Comparison of ENCODE assay signal across 20 cellular contexts in genomic region chr6:24702720-24703282, GRCh38. TPM values are rescaled to one million over a fixed set of nuclear protein-coding genes. Genes with fewer than 3 reads are reported as not detected.
DNase-seq lines count a peak whose midpoint lies in the region; ATAC-seq, FAIRE-seq and TF ChIP-seq lines count a peak whose summit lies in the region.
"Had no signal": no experiment of that assay in that cellular context is flagged by ENCODE, and none has a peak within 500 bp of the region (broad histone marks: within the 10 kb centered on the region; RNA-seq: fewer than 3 reads in every experiment).

No MANE protein-coding gene starts in this region.

- no peaks in the 10 kb centered on the region for H3K9me3 ChIP-seq in BE2C
- H3K9me3 ChIP-seq: A549, esophagus squamous epithelium, sigmoid colon had no signal

- POLR2A ChIA-PET in naive thymus-derived CD8-positive, alpha-beta T cell (lab: Charles Lee), result interaction anchor here (1.0 to 1.2 kb wide), 4 partner anchors 14 to 209 kb away, joined by 3 to 6 read pairs (median 4); partner anchors contain the start of gene C6orf62

- no peak overlapping the region for H3K4me3 Mint-ChIP-seq in T-helper 2 cell treated with Interferon-gamma antibody and Interleukin-4, amounts not matched to agents 5 μg/mL and 100 μg/mL, for 36 hours
- H3K4me3 Mint-ChIP-seq in activated naive CD8-positive, alpha-beta T cell treated with anti-CD3 and anti-CD28 coated beads for 36 hours, result no peak overlapping the region
- no peak overlapping the region for H3K4me3 Mint-ChIP-seq in naive thymus-derived CD8-positive, alpha-beta T cell
- H3K4me3 Mint-ChIP-seq: IgD-negative memory B cell had no signal

- no peak for DNase-seq in T-helper 2 cell treated with Interferon-gamma antibody and Interleukin-4, amounts not matched to agents 5 μg/mL and 100 μg/mL, for 36 hours (ENCODE audit: low spot score)
- DNase-seq in T-helper 2 cell (no peak), GM12891 (ENCODE audit: insufficient read length, low spot score) (no peak), BE2C (no peak), 8988T (no peak)
- DNase-seq in activated naive CD8-positive, alpha-beta T cell treated with anti-CD3 and anti-CD28 coated beads for 36 hours, result no peak
- no peak for DNase-seq in naive thymus-derived CD8-positive, alpha-beta T cell
- DNase-seq: activated CD4-positive, CD25-positive, alpha-beta regulatory T cell treated with anti-CD3 and anti-CD28 coated beads, Interleukin-2, amount 50 U/mL, for 72 hours; esophagus squamous epithelium; mesendoderm; NCI-H526 treated with DMSO at 0.1 percent for 48 hours; occipital lobe; sigmoid colon; stimulated activated CD4-positive, alpha-beta T cell treated with anti-CD3 and anti-CD28 coated beads, Interleukin-2, amount 100 ng/mL, for 48 hours; stimulated activated CD8-positive, alpha-beta memory T cell treated with anti-CD3 and anti-CD28 coated beads, Interleukin-4, amount 100 ng/mL, for 48 hours; trophoblast cell had no signal

- H3K27me3 ChIP-seq in BE2C, result no peaks in the 10 kb centered on the region
- H3K27me3 ChIP-seq: esophagus squamous epithelium, sigmoid colon had no signal

- no peak overlapping the region for H3K4me3 ChIP-seq in BE2C (ENCODE audit: low read depth, low read length)
- H3K4me3 ChIP-seq: A549, esophagus squamous epithelium, sigmoid colon had no signal

- H3K4me1 Mint-ChIP-seq in T-helper 2 cell treated with Interferon-gamma antibody and Interleukin-4, amounts not matched to agents 5 μg/mL and 100 μg/mL, for 36 hours (ENCODE audit: low read depth), result peaks cover 12% of the 10 kb centered on the region
- H3K4me1 Mint-ChIP-seq in activated naive CD8-positive, alpha-beta T cell treated with anti-CD3 and anti-CD28 coated beads for 36 hours, result peaks cover 52% of the 10 kb centered on the region
- peaks cover 13 to 52% (median 38%) of the 10 kb centered on the region in 4 donors for H3K4me1 Mint-ChIP-seq in naive thymus-derived CD8-positive, alpha-beta T cell

- H3K36me3 ChIP-seq in BE2C, result peaks cover 55% of the 10 kb centered on the region

- peaks cover 63% of the 10 kb centered on the region for H3K36me3 Mint-ChIP-seq in T-helper 2 cell treated with Interferon-gamma antibody and Interleukin-4, amounts not matched to agents 5 μg/mL and 100 μg/mL, for 36 hours (ENCODE audit: low read depth)
- H3K36me3 Mint-ChIP-seq in activated naive CD8-positive, alpha-beta T cell treated with anti-CD3 and anti-CD28 coated beads for 36 hours, result peaks cover 42% of the 10 kb centered on the region
- peaks cover 0 to 77% (median 8%) of the 10 kb centered on the region in 3 donors for H3K36me3 Mint-ChIP-seq in naive thymus-derived CD8-positive, alpha-beta T cell

- peak in 1 of 2 donors; percentile 45 for ATAC-seq in naive thymus-derived CD8-positive, alpha-beta T cell
- no peak for ATAC-seq in HG03045 (IDR thresholded peaks at IDR 0.05; ENCODE audit: unreplicated experiment)

- no peak for TF ChIP-seq CTCF in BE2C (IDR thresholded peaks at IDR 0.05; ENCODE audit: low read depth, low read length)

- peak overlapping the region; percentile 41 for H3K27ac Mint-ChIP-seq in T-helper 2 cell treated with Interferon-gamma antibody and Interleukin-4, amounts not matched to agents 5 μg/mL and 100 μg/mL, for 36 hours
- H3K27ac Mint-ChIP-seq in activated naive CD8-positive, alpha-beta T cell treated with anti-CD3 and anti-CD28 coated beads for 36 hours, result peak overlapping the region; percentile 56
- peak overlapping the region; percentile 20 to 90 (median 67) for H3K27ac Mint-ChIP-seq in naive thymus-derived CD8-positive, alpha-beta T cell

- H3K9me3 Mint-ChIP-seq in T-helper 2 cell treated with Interferon-gamma antibody and Interleukin-4, amounts not matched to agents 5 μg/mL and 100 μg/mL, for 36 hours, result no peaks in the 10 kb centered on the region
- no peaks in the 10 kb centered on the region for H3K9me3 Mint-ChIP-seq in activated naive CD8-positive, alpha-beta T cell treated with anti-CD3 and anti-CD28 coated beads for 36 hours
- no peaks in the 10 kb centered on the region for H3K9me3 Mint-ChIP-seq in naive thymus-derived CD8-positive, alpha-beta T cell
- H3K9me3 Mint-ChIP-seq: IgD-negative memory B cell had no signal

- FAIRE-seq in GM12891 (lab: Jason Lieb, UNC), result no peak
- FAIRE-seq: A549, islet of Langerhans had no signal

- H3K27me3 Mint-ChIP-seq in T-helper 2 cell treated with Interferon-gamma antibody and Interleukin-4, amounts not matched to agents 5 μg/mL and 100 μg/mL, for 36 hours (ENCODE audit: low read depth), result no peaks in the 10 kb centered on the region
- no peaks in the 10 kb centered on the region for H3K27me3 Mint-ChIP-seq in activated naive CD8-positive, alpha-beta T cell treated with anti-CD3 and anti-CD28 coated beads for 36 hours
- H3K27me3 Mint-ChIP-seq in naive thymus-derived CD8-positive, alpha-beta T cell, result no peaks in the 10 kb centered on the region
- H3K27me3 Mint-ChIP-seq: IgD-negative memory B cell had no signal

- TF ChIP-seq POLR2A in GM12891 (IDR thresholded peaks at IDR 0.05; ENCODE audit: low read depth, low read length), result peak; percentile 56; the same call in 1 of the 2 replicates

- H3K4me1 ChIP-seq in BE2C, result no peaks in the 10 kb centered on the region
- H3K4me1 ChIP-seq: A549, esophagus squamous epithelium, sigmoid colon had no signal

TF ChIP-seq in GM12891, 5 proteins besides CTCF, POLR2A, EP300 and RAD21:
- no peak for TF ChIP-seq PAX5 (IDR thresholded peaks at IDR 0.05; ENCODE audit: insufficient read depth, low read length, severe bottlenecking)
- no peak for TF ChIP-seq SPI1 (IDR thresholded peaks at IDR 0.05; ENCODE audit: low read depth, low read length)
- no peak for TF ChIP-seq POU2F2 (IDR thresholded peaks at IDR 0.05; ENCODE audit: low read depth, low read length)
- TF ChIP-seq TAF1 (IDR thresholded peaks at IDR 0.05; ENCODE audit: low read depth, low read length), result no peak
- TF ChIP-seq POLR2AphosphoS5 (IDR thresholded peaks at IDR 0.05; ENCODE audit: low read depth, low read length), result peak; percentile 65; the same call in 1 of the 2 replicates
TF ChIP-seq in GM12891: peak in this region for 1.

RNA-seq across cellular contexts. Expression of gene C6orf62, which starts 16.2 kb away (rescaled TPM):
- 51.0 TPM for polyA plus RNA-seq in GM12891 (2012; ENCODE audit: low read depth, missing spikeins)
- total RNA-seq in activated naive CD8-positive, alpha-beta T cell treated with anti-CD3 and anti-CD28 coated beads for 36 hours, result 100 to 1,000 TPM; 110 to 111 TPM
- 100 to 1,000 TPM; 188 to 190 TPM for total RNA-seq in naive thymus-derived CD8-positive, alpha-beta T cell
- 100 to 1,000 TPM in 2 of 3 donors, 10 to 100 TPM in 1; 81.5 to 126 (median 101) TPM for polyA plus RNA-seq in naive thymus-derived CD8-positive, alpha-beta T cell
- polyA plus RNA-seq in BE2C (2012; ENCODE audit: insufficient read depth, insufficient read length, low read depth), result 48.9 TPM

RNA-seq across cellular contexts. Expression of gene ACOT13, which starts 35.9 kb away (rescaled TPM):
- 23.6 TPM for polyA plus RNA-seq in GM12891 (2012; ENCODE audit: low read depth, missing spikeins)
- total RNA-seq in activated naive CD8-positive, alpha-beta T cell treated with anti-CD3 and anti-CD28 coated beads for 36 hours, result 10 to 100 TPM; 22.9 to 24.2 TPM
- 10 to 100 TPM; 10.8 to 11.0 TPM for total RNA-seq in naive thymus-derived CD8-positive, alpha-beta T cell
- polyA plus RNA-seq in naive thymus-derived CD8-positive, alpha-beta T cell, result 10 to 100 TPM; 16.5 to 19.0 (median 16.5) TPM
- polyA plus RNA-seq in BE2C (2012; ENCODE audit: insufficient read depth, insufficient read length, low read depth), result 11.9 TPM

RNA-seq across cellular contexts. Expression of gene TDP2, which starts 36.1 kb away (rescaled TPM):
- polyA plus RNA-seq in GM12891 (2012; ENCODE audit: low read depth, missing spikeins), result 35.0 TPM
- total RNA-seq in activated naive CD8-positive, alpha-beta T cell treated with anti-CD3 and anti-CD28 coated beads for 36 hours, result 10 to 100 TPM; 43.7 to 45.9 TPM
- 10 to 100 TPM; 74.7 to 76.6 TPM for total RNA-seq in naive thymus-derived CD8-positive, alpha-beta T cell
- polyA plus RNA-seq in naive thymus-derived CD8-positive, alpha-beta T cell, result 10 to 100 TPM; 37.9 to 49.1 (median 44.5) TPM
- 45.1 TPM for polyA plus RNA-seq in BE2C (2012; ENCODE audit: insufficient read depth, insufficient read length, low read depth)

RNA-seq across cellular contexts. Expression of gene KIAA0319, which starts 56.8 kb away (rescaled TPM):
- 0.01 TPM for polyA plus RNA-seq in GM12891 (2012; ENCODE audit: low read depth, missing spikeins)
- total RNA-seq in activated naive CD8-positive, alpha-beta T cell treated with anti-CD3 and anti-CD28 coated beads for 36 hours, result under 1 TPM; 0.08 to 0.10 TPM
- total RNA-seq in naive thymus-derived CD8-positive, alpha-beta T cell, result not detected
- under 1 TPM in 2 of 3 donors, not detected in 1; 0.07 TPM for polyA plus RNA-seq in naive thymus-derived CD8-positive, alpha-beta T cell
- not detected for polyA plus RNA-seq in BE2C (2012; ENCODE audit: insufficient read depth, insufficient read length, low read depth)
